25 cellular contexts compared by ENCODE assay signal in genomic region chr20:60510356-60510755, GRCh38.
DNase-seq lines count a peak whose midpoint lies in the region; ATAC-seq and TF ChIP-seq lines count a peak whose summit lies in the region.
"Had no signal": no experiment of that assay in that cellular context is flagged by ENCODE, and none has a peak within 500 bp of the region (broad histone marks: within the 10 kb centered on the region; RNA-seq: fewer than 3 reads in every experiment).

No MANE protein-coding gene starts in this region.

- H3K9me3 Mint-ChIP-seq in glutamatergic neuron (ENCODE audit: unreplicated experiment) (peaks cover 15% of the 10 kb centered on the region), neural progenitor cell (peaks cover 11% of the 10 kb centered on the region)

- H3F3A ChIP-seq in neural progenitor cell (ENCODE audit: low read depth), result peaks cover 8% of the 10 kb centered on the region

- H3K4me3 ChIP-seq in mesendoderm (ENCODE audit: low read length), result no peak overlapping the region
- no peak overlapping the region for H3K4me3 ChIP-seq in neural progenitor cell
- H3K4me3 ChIP-seq: A549, BLaER1 had no signal

- peak; percentile 13 for DNase-seq in DMS53 (lab: John Stamatoyannopoulos, UW)
- DNase-seq in DMS53 treated with DMSO at 0.1 percent for 48 hours (lab: John Stamatoyannopoulos, UW; ENCODE audit: unreplicated experiment), result no peak
- no peak for DNase-seq in glutamatergic neuron
- DNase-seq in mesendoderm, result no peak
- DNase-seq in neural progenitor cell (ENCODE audit: low spot score), result no peak
- DNase-seq in mucosa of gallbladder (ENCODE audit: low spot score), result no peak
- DNase-seq in GDM1 (lab: John Stamatoyannopoulos, UW), result no peak
- DNase-seq: AML-193; BE2C; C1 segment of cervical spinal cord; CD4-positive, alpha-beta memory T cell; CD4-positive, CD25-positive, alpha-beta regulatory T cell; CD8-positive, alpha-beta memory T cell; COR-L47; DMS 273 treated with DMSO at 0.1 percent for 48 hours; DMS153; DMS79; DND-41; EL; GF-D8 had no signal

- no peak overlapping the region for H4K8ac ChIP-seq in mesendoderm (ENCODE audit: low read depth, low read length)

- H3K79me2 ChIP-seq in mesendoderm (ENCODE audit: control insufficient read depth, insufficient read depth, low read length) (no peaks in the 10 kb centered on the region), neural progenitor cell (ENCODE audit: low read depth) (no peaks in the 10 kb centered on the region)

- no peak overlapping the region for H3K4me2 ChIP-seq in mesendoderm (ENCODE audit: low read length)
- no peak overlapping the region for H3K4me2 ChIP-seq in neural progenitor cell
- H3K4me2 ChIP-seq: A549, BLaER1 had no signal

- peak overlapping the region; percentile 10 for H2BK120ac ChIP-seq in mesendoderm (ENCODE audit: low read depth, low read length)

- H3K27me3 ChIP-seq in mesendoderm (ENCODE audit: insufficient read depth, low read length, poor library complexity) (no peaks in the 10 kb centered on the region), neural progenitor cell (no peaks in the 10 kb centered on the region)
- H3K27me3 ChIP-seq: BE2C, BLaER1 had no signal

- TF ChIP-seq CTCF in glutamatergic neuron (IDR thresholded peaks at IDR 0.05; ENCODE audit: partially characterized antibody, unreplicated experiment), result no peak
- no peak for TF ChIP-seq CTCF in neural progenitor cell (IDR thresholded peaks at IDR 0.05)

- H3K4me1 ChIP-seq in mesendoderm (ENCODE audit: control insufficient read depth, low read depth, low read length), result peaks cover 3% of the 10 kb centered on the region
- H3K4me1 ChIP-seq in neural progenitor cell, result peaks cover 29% of the 10 kb centered on the region
- H3K4me1 ChIP-seq: A549, BE2C, BLaER1 had no signal

- H4K5ac ChIP-seq in mesendoderm (ENCODE audit: low read length), result no peak overlapping the region

- H3K36me3 Mint-ChIP-seq in glutamatergic neuron (ENCODE audit: unreplicated experiment), result no peaks in the 10 kb centered on the region
- no peaks in the 10 kb centered on the region for H3K36me3 Mint-ChIP-seq in neural progenitor cell
- H3K36me3 Mint-ChIP-seq: CD14-positive monocyte; CD4-positive, alpha-beta memory T cell; CD4-positive, CD25-positive, alpha-beta regulatory T cell; CD8-positive, alpha-beta memory T cell had no signal

- H3K9me3 ChIP-seq in neural progenitor cell (ENCODE audit: low read depth), result no peaks in the 10 kb centered on the region
- H3K9me3 ChIP-seq: A549, BE2C had no signal

- H3K4me1 Mint-ChIP-seq in glutamatergic neuron (ENCODE audit: low read depth, unreplicated experiment) (peaks cover 42% of the 10 kb centered on the region), neural progenitor cell (peaks cover 56% of the 10 kb centered on the region)
- H3K4me1 Mint-ChIP-seq: CD14-positive monocyte; CD4-positive, alpha-beta memory T cell; CD4-positive, CD25-positive, alpha-beta regulatory T cell; CD8-positive, alpha-beta memory T cell had no signal

- no peak overlapping the region for H3K56ac ChIP-seq in mesendoderm (ENCODE audit: low read length)

- no peak overlapping the region for H2AFZ ChIP-seq in neural progenitor cell (replicated peaks)

- peak overlapping the region; percentile 16 for H3K4me3 Mint-ChIP-seq in glutamatergic neuron (ENCODE audit: unreplicated experiment)
- H3K4me3 Mint-ChIP-seq in neural progenitor cell, result peak overlapping the region; percentile 22
- H3K4me3 Mint-ChIP-seq: CD14-positive monocyte; CD4-positive, alpha-beta memory T cell; CD4-positive, CD25-positive, alpha-beta regulatory T cell; CD8-positive, alpha-beta memory T cell had no signal

- H3K4ac ChIP-seq in mesendoderm (ENCODE audit: low read depth, low read length), result no peak overlapping the region

- no peak overlapping the region for H3K23ac ChIP-seq in mesendoderm (ENCODE audit: low read length)

- H3K18ac ChIP-seq in mesendoderm (ENCODE audit: low read length), result no peak overlapping the region

- no peak for ATAC-seq in GM21528 (IDR thresholded peaks at IDR 0.05; ENCODE audit: low FRiP score, unreplicated experiment)
- ATAC-seq: A549 had no signal

- H3K27ac ChIP-seq in mesendoderm (ENCODE audit: low read depth, low read length) (no peak overlapping the region), neural progenitor cell (no peak overlapping the region)
- H3K27ac ChIP-seq: 22Rv1, A549, BLaER1 had no signal

- H2BK5ac ChIP-seq in mesendoderm (ENCODE audit: low read length), result no peak overlapping the region

- no peaks in the 10 kb centered on the region for H4K20me1 ChIP-seq in neural progenitor cell (ENCODE audit: low read depth)
- H4K20me1 ChIP-seq: BLaER1 had no signal

- peak overlapping the region; percentile 47 for H2BK15ac ChIP-seq in mesendoderm (replicated peaks; ENCODE audit: low read depth)

- no peak overlapping the region for H2AK5ac ChIP-seq in mesendoderm (ENCODE audit: low read length)

- no peaks in the 10 kb centered on the region for H3K79me1 ChIP-seq in mesendoderm (ENCODE audit: low read length)

- H3K27me3 Mint-ChIP-seq in glutamatergic neuron (ENCODE audit: unreplicated experiment) (peaks cover 13% of the 10 kb centered on the region), neural progenitor cell (ENCODE audit: insufficient read depth, low read depth) (peaks cover 7% of the 10 kb centered on the region)

- no CpG with 5 or more reads among the region's 4 CpGs for WGBS in mesendoderm (ENCODE audit: extremely low coverage, insufficient coverage, low lambda C conversion rate)

- H3K27ac Mint-ChIP-seq in glutamatergic neuron (ENCODE audit: unreplicated experiment) (peak overlapping the region; percentile 49), neural progenitor cell (peak overlapping the region; percentile 30)
- H3K27ac Mint-ChIP-seq: CD14-positive monocyte; CD4-positive, alpha-beta memory T cell; CD4-positive, CD25-positive, alpha-beta regulatory T cell; CD8-positive, alpha-beta memory T cell had no signal

- H3K36me3 ChIP-seq in mesendoderm (ENCODE audit: control insufficient read depth, insufficient read depth, low read length), result no peaks in the 10 kb centered on the region
- H3K36me3 ChIP-seq in neural progenitor cell, result no peaks in the 10 kb centered on the region
- H3K36me3 ChIP-seq: BE2C, BLaER1 had no signal

- no peak overlapping the region for H3K9ac ChIP-seq in mesendoderm (ENCODE audit: low read length)
- H3K9ac ChIP-seq in neural progenitor cell, result no peak overlapping the region
- H3K9ac ChIP-seq: BLaER1 had no signal
